Comparison of ENCODE assay signal across 8 cellular contexts in genomic region chr12:109899345-109899744, GRCh38. TPM values are rescaled to one million over a fixed set of nuclear protein-coding genes. Genes with fewer than 3 reads are reported as not detected.
DNase-seq lines count a peak whose midpoint lies in the region; ATAC-seq and TF ChIP-seq lines count a peak whose summit lies in the region.
"Not testable (repeated sequence)": the region's sequence is repeated elsewhere in the genome, so short reads cannot be mapped to it uniquely, and the experiment has no call there.

No MANE protein-coding gene starts in this region.

- H3K4me1 Mint-ChIP-seq in activated CD8-positive, alpha-beta T cell treated with anti-CD3 and anti-CD28 coated beads for 36 hours (ENCODE audit: low read depth), result peaks cover 12% of the 10 kb centered on the region

- H3K9me3 ChIP-seq in DOHH2 (ENCODE audit: control insufficient read depth, insufficient read depth, low read length); OCI-LY1 (ENCODE audit: low read length); mucosa of stomach (ENCODE audit: control insufficient read depth, low read length); upper lobe of left lung: not testable (repeated sequence)

- WGBS in upper lobe of left lung, 2 donors, result 93 to 95% methylated on average over 15 of the region's 15 CpGs

- in situ Hi-C loops in brain microvascular endothelial cell (cut with HindIII; ENCODE audit: low pct_ligation_motif_present, low sequenced_read_pairs), result not testable (repeated sequence)

- H3K4me3 ChIP-seq in DOHH2 (ENCODE audit: low read length), result peak overlapping the region; percentile 98
- not testable (repeated sequence) for H3K4me3 ChIP-seq in OCI-LY1 (ENCODE audit: low read depth, low read length, poor library complexity, severe bottlenecking)
- H3K4me3 ChIP-seq in brain microvascular endothelial cell (ENCODE audit: low read depth, low read length), result peak overlapping the region; percentile 75
- peak overlapping the region; percentile 81 for H3K4me3 ChIP-seq in fibroblast of the aortic adventitia (ENCODE audit: low read depth, low read length)
- H3K4me3 ChIP-seq in mucosa of stomach (ENCODE audit: low read length), result peak overlapping the region; percentile 95
- peak overlapping the region; percentile 78 for H3K4me3 ChIP-seq in retinal pigment epithelial cell (ENCODE audit: low read length)
- H3K4me3 ChIP-seq in upper lobe of left lung, result peak overlapping the region in 2 of 4 donors; percentile 78 to 88

- H3K36me3 Mint-ChIP-seq in activated CD8-positive, alpha-beta T cell treated with anti-CD3 and anti-CD28 coated beads for 36 hours (ENCODE audit: low read depth), result not testable (repeated sequence)

- DNase-seq in activated CD8-positive, alpha-beta T cell treated with anti-CD3 and anti-CD28 coated beads for 36 hours; brain microvascular endothelial cell; fibroblast of the aortic adventitia (ENCODE audit: low read depth); retinal pigment epithelial cell (ENCODE audit: low read depth); upper lobe of left lung: not testable (repeated sequence)

- peak overlapping the region; percentile 99 for H3K27ac Mint-ChIP-seq in activated CD8-positive, alpha-beta T cell treated with anti-CD3 and anti-CD28 coated beads for 36 hours

- TF ChIP-seq CTCF in DOHH2 (IDR thresholded peaks at IDR 0.05; ENCODE audit: low read depth, low read length, poor library complexity, severe bottlenecking); OCI-LY1 (IDR thresholded peaks at IDR 0.05; ENCODE audit: low read length); activated CD8-positive, alpha-beta T cell treated with anti-CD3 and anti-CD28 coated beads for 36 hours (IDR thresholded peaks at IDR 0.05); brain microvascular endothelial cell (IDR thresholded peaks at IDR 0.05; ENCODE audit: low read depth, low read length, missing control alignments); fibroblast of the aortic adventitia (IDR thresholded peaks at IDR 0.05; ENCODE audit: insufficient read depth, low read length); retinal pigment epithelial cell (conservative IDR thresholded peaks at IDR 0.05; ENCODE audit: low read depth, low read length); upper lobe of left lung (IDR thresholded peaks at IDR 0.05): not testable (repeated sequence)

- H3K27ac ChIP-seq in DOHH2 (ENCODE audit: low read depth, low read length) (peak overlapping the region; percentile 55; the same call in 1 of the 2 replicates), upper lobe of left lung (peak overlapping the region; percentile 70 to 87 (median 80))
- not testable (repeated sequence) for H3K27ac ChIP-seq in OCI-LY1 (ENCODE audit: low read depth, low read length, poor library complexity, severe bottlenecking); brain microvascular endothelial cell

- POLR2A ChIA-PET in activated CD8-positive, alpha-beta T cell treated with anti-CD3 and anti-CD28 coated beads for 36 hours (lab: Charles Lee), result interaction anchor here (1.2 kb wide), 1 partner anchor 17 kb away, joined by 10 read pairs; no protein-coding TSS in a partner anchor

- not testable (repeated sequence) for H3K9me2 ChIP-seq in DOHH2 (replicated peaks; ENCODE audit: control insufficient read depth, low read length); OCI-LY1 (ENCODE audit: low read depth, low read length)

- not testable (repeated sequence) for H3K9ac ChIP-seq in OCI-LY1 (ENCODE audit: low read length)
- peak overlapping the region; percentile 78 for H3K9ac ChIP-seq in mucosa of stomach (ENCODE audit: low read length)

- not testable (repeated sequence) for ATAC-seq in activated CD8-positive, alpha-beta T cell treated with anti-CD3 and anti-CD28 coated beads for 36 hours; upper lobe of left lung (ENCODE audit: low FRiP score in 2 of 2)

- H3K9me3 Mint-ChIP-seq in activated CD8-positive, alpha-beta T cell treated with anti-CD3 and anti-CD28 coated beads for 36 hours, result not testable (repeated sequence)

- H3K4me1 ChIP-seq in DOHH2 (ENCODE audit: control insufficient read depth, low read length) (peaks cover 20% of the 10 kb centered on the region), OCI-LY1 (ENCODE audit: insufficient read depth, low read length, severe bottlenecking) (peaks cover 16% of the 10 kb centered on the region), mucosa of stomach (ENCODE audit: control insufficient read depth, insufficient read depth, low read length) (peaks cover 13% of the 10 kb centered on the region), upper lobe of left lung (peaks cover 17 to 22% (median 18%) of the 10 kb centered on the region in 4 donors)

- intact Hi-C loops in activated CD8-positive, alpha-beta T cell treated with anti-CD3 and anti-CD28 coated beads for 36 hours (cut with micrococcal nuclease), result not testable (repeated sequence)

- CTCF ChIA-PET in activated CD8-positive, alpha-beta T cell treated with anti-CD3 and anti-CD28 coated beads for 36 hours (lab: Charles Lee), result interaction anchor here (4.2 kb wide), 1 partner anchor 46 kb away, joined by 21 read pairs; no protein-coding TSS in a partner anchor

- not testable (repeated sequence) for H4K20me1 ChIP-seq in DOHH2 (ENCODE audit: control insufficient read depth, insufficient read depth, low read depth, low read length); OCI-LY1 (ENCODE audit: insufficient read depth, low read length)

- not testable (repeated sequence) for H2AFZ ChIP-seq in OCI-LY1 (ENCODE audit: low read length)

- not testable (repeated sequence) for TF ChIP-seq POLR2A in upper lobe of left lung (IDR thresholded peaks at IDR 0.05)

- not testable (repeated sequence) for TF ChIP-seq EP300 in upper lobe of left lung (IDR thresholded peaks at IDR 0.05)

- H3K4me2 ChIP-seq in DOHH2 (ENCODE audit: low read length), result peak overlapping the region; percentile 99
- peak overlapping the region; percentile 86; the same call in 1 of the 2 replicates for H3K4me2 ChIP-seq in OCI-LY1 (ENCODE audit: low read length)

- not testable (repeated sequence) for H3K27me3 ChIP-seq in DOHH2 (ENCODE audit: control insufficient read depth, low read length); OCI-LY1 (ENCODE audit: insufficient read depth, low read length); brain microvascular endothelial cell (replicated peaks); mucosa of stomach (ENCODE audit: control insufficient read depth, insufficient read depth, low read length); upper lobe of left lung

- peaks cover 34% of the 10 kb centered on the region for H3K79me2 ChIP-seq in DOHH2 (ENCODE audit: control insufficient read depth, low read length)
- H3K79me2 ChIP-seq in OCI-LY1 (ENCODE audit: insufficient read depth, low read length), result not testable (repeated sequence)

- not testable (repeated sequence) for H3K27me3 Mint-ChIP-seq in activated CD8-positive, alpha-beta T cell treated with anti-CD3 and anti-CD28 coated beads for 36 hours

- H3K4me3 Mint-ChIP-seq in activated CD8-positive, alpha-beta T cell treated with anti-CD3 and anti-CD28 coated beads for 36 hours, result peak overlapping the region; percentile 96

- peaks cover 29% of the 10 kb centered on the region for H3K36me3 ChIP-seq in DOHH2 (ENCODE audit: control insufficient read depth, low read length)
- not testable (repeated sequence) for H3K36me3 ChIP-seq in OCI-LY1 (ENCODE audit: insufficient read depth, low read length); mucosa of stomach (ENCODE audit: control insufficient read depth, insufficient read depth, low read length)
- H3K36me3 ChIP-seq in brain microvascular endothelial cell (replicated peaks), result peaks cover 13% of the 10 kb centered on the region
- H3K36me3 ChIP-seq in upper lobe of left lung, result peaks cover 10 to 16% (median 15%) of the 10 kb centered on the region in 4 donors

- H3F3A ChIP-seq in DOHH2 (ENCODE audit: control insufficient read depth, insufficient read depth); OCI-LY1 (ENCODE audit: insufficient read depth, low read length): not testable (repeated sequence)

RNA-seq across cellular contexts. Expression of gene TCHP, which starts 0.7 kb away (rescaled TPM):
- total RNA-seq in activated CD8-positive, alpha-beta T cell treated with anti-CD3 and anti-CD28 coated beads for 36 hours, result 10 to 100 TPM; 19.9 to 21.0 TPM
- 8.4 and 11.5 TPM in 2 replicates for total RNA-seq in fibroblast of the aortic adventitia (ENCODE audit: low replicate concordance)
- 10 to 100 TPM; 10.5 to 90.1 (median 29.7) TPM for total RNA-seq in upper lobe of left lung

RNA-seq across cellular contexts. Expression of gene GLTP, which starts 19.0 kb away (rescaled TPM):
- total RNA-seq in activated CD8-positive, alpha-beta T cell treated with anti-CD3 and anti-CD28 coated beads for 36 hours, result 10 to 100 TPM; 19.9 to 21.2 TPM
- total RNA-seq in fibroblast of the aortic adventitia (ENCODE audit: low replicate concordance) (15.8 and 55.1 TPM in 2 replicates), upper lobe of left lung (10 to 100 TPM; 24.7 to 59.7 (median 46.6) TPM)
